In genomic region chr9:127637322-127637847, GRCh38 we compare ENCODE assay signal across 10 cellular contexts. TPM values are rescaled to one million over a fixed set of nuclear protein-coding genes. Genes with fewer than 3 reads are reported as not detected.
A peak's percentile ranks its signal among the peaks of the same experiment; 100 is the strongest.
DNase-seq lines count a peak whose midpoint lies in the region; ATAC-seq and TF ChIP-seq lines count a peak whose summit lies in the region.
"Had no signal": no experiment of that assay in that cellular context is flagged by ENCODE, and none has a peak within 500 bp of the region (broad histone marks: within the 10 kb centered on the region; RNA-seq: fewer than 3 reads in every experiment).

No MANE protein-coding gene starts in this region.

- no peak overlapping the region for H3K4me3 Mint-ChIP-seq in mesothelial cell of epicardium

- H3K27ac ChIP-seq in coronary artery: peak overlapping the region in 1 of 2 donors; percentile 42

- H3K36me3 Mint-ChIP-seq in mesothelial cell of epicardium: no peaks in the 10 kb centered on the region

- no peak for TF ChIP-seq CTCF in AG10803 (conservative IDR thresholded peaks at IDR 0.05; ENCODE audit: low read length)
- no peak for TF ChIP-seq CTCF in coronary artery (IDR thresholded peaks at IDR 0.05)
- no peak for TF ChIP-seq CTCF in mesothelial cell of epicardium (IDR thresholded peaks at IDR 0.05; ENCODE audit: unreplicated experiment)

- no peaks in the 10 kb centered on the region for H3K9me3 Mint-ChIP-seq in mesothelial cell of epicardium
- H3K9me3 Mint-ChIP-seq: activated T-helper 2 cell treated with anti-CD3 and anti-CD28 coated beads, Interferon-gamma antibody, Interleukin-2, Interleukin-4, amounts not matched to agents 10 μg/mL and 5 μg/mL and 100 μg/mL, durations not matched to agents 14 hours and 24 hours and 36 hours had no signal

- peaks cover 41% of the 10 kb centered on the region for H3K4me1 Mint-ChIP-seq in mesothelial cell of epicardium

- H3K4me3 ChIP-seq in AG10803 (ENCODE audit: low read length) (peak overlapping the region; percentile 17), coronary artery (peak overlapping the region; percentile 3)

- H3K27me3 Mint-ChIP-seq in mesothelial cell of epicardium (ENCODE audit: low read depth): no peaks in the 10 kb centered on the region

- H3K27ac Mint-ChIP-seq in mesothelial cell of epicardium: peak overlapping the region; percentile 43
- H3K27ac Mint-ChIP-seq: activated T-helper 2 cell treated with anti-CD3 and anti-CD28 coated beads, Interferon-gamma antibody, Interleukin-2, Interleukin-4, amounts not matched to agents 10 μg/mL and 5 μg/mL and 100 μg/mL, durations not matched to agents 14 hours and 24 hours and 36 hours had no signal

- DNase-seq in AG10803 (ENCODE audit: low read depth) (peak; percentile 85), NCI-H1105 (lab: John Stamatoyannopoulos, UW) (peak; percentile 35), coronary artery (ENCODE audit: low spot score) (no peak), mesothelial cell of epicardium (ENCODE audit: low spot score in 2 of 2, unreplicated experiment in 2 of 2) (no peak), NCI-H526 (lab: John Stamatoyannopoulos, UW) (no peak), NCI-H510A (lab: John Stamatoyannopoulos, UW) (no peak)
- DNase-seq: islet precursor cell had no signal

- ATAC-seq in GM21423 (IDR thresholded peaks at IDR 0.05; ENCODE audit: unreplicated experiment): no peak
- ATAC-seq in GM18520 (IDR thresholded peaks at IDR 0.05; ENCODE audit: unreplicated experiment): no peak

RNA-seq across cellular contexts. Expression of gene STXBP1, which starts 25.3 kb away (rescaled TPM):
- total RNA-seq in mesothelial cell of epicardium: 94.9 to 112 TPM (median 105 TPM) in 3 replicates

Comparison
In these comparisons a context has a peak if more than half of its experiments do, and no peak if none do; other contexts are left out.
1. DNase-seq: peak in AG10803 (single experiment) and NCI-H1105 (single experiment); none in coronary artery (single experiment), mesothelial cell of epicardium (0 of 2), NCI-H526 (0 of 2) and NCI-H510A (single experiment).